8 cellular contexts compared by ENCODE assay signal in genomic region chr14:73755434-73756014, GRCh38. TPM values are rescaled to one million over a fixed set of nuclear protein-coding genes. Genes with fewer than 3 reads are reported as not detected.
DNase-seq lines count a peak whose midpoint lies in the region; ATAC-seq and TF ChIP-seq lines count a peak whose summit lies in the region.

No MANE protein-coding gene starts in this region.

- DNase-seq in left ventricle myocardium inferior, result peak; percentile 54
- DNase-seq in Right ventricle myocardium inferior (ENCODE audit: missing footprints), result no peak
- no peak for DNase-seq in activated naive CD8-positive, alpha-beta T cell treated with anti-CD3 and anti-CD28 coated beads, Interleukin-2, amount 10 ng/mL, durations not matched to agents 7 days and 5 days
- DNase-seq in left kidney (ENCODE audit: low read depth, low spot score), result peak; percentile 56
- DNase-seq in thoracic aorta (ENCODE audit: low spot score), result no peak
- DNase-seq in KBM-7, result no peak
- no peak for DNase-seq in neuronal stem cell (ENCODE audit: low spot score)

- no peak overlapping the region for H2BK5ac ChIP-seq in neuronal stem cell (ENCODE audit: low read length)

- H3K36me3 Mint-ChIP-seq in activated naive CD8-positive, alpha-beta T cell treated with anti-CD3 and anti-CD28 coated beads, Interleukin-2, amount 10 ng/mL, durations not matched to agents 7 days and 5 days, result peaks cover 11% of the 10 kb centered on the region

- H3K4me3 Mint-ChIP-seq in activated naive CD8-positive, alpha-beta T cell treated with anti-CD3 and anti-CD28 coated beads, Interleukin-2, amount 10 ng/mL, durations not matched to agents 7 days and 5 days, result peak overlapping the region; percentile 86

- no peak overlapping the region for H2BK15ac ChIP-seq in neuronal stem cell (ENCODE audit: low read length)

- H3K9me3 ChIP-seq in left ventricle myocardium inferior (replicated peaks) (no peaks in the 10 kb centered on the region), thoracic aorta (no peaks in the 10 kb centered on the region), neuronal stem cell (replicated peaks in 1 of 2; ENCODE audit: control insufficient read depth in 2 of 2, insufficient read depth in 1 of 2, low read depth in 1 of 2, low read length in 2 of 2) (no peaks in the 10 kb centered on the region)

- H4K8ac ChIP-seq in neuronal stem cell (ENCODE audit: low read depth, low read length), result no peak overlapping the region

- H3K27ac ChIP-seq in left ventricle myocardium inferior (replicated peaks) (peak overlapping the region; percentile 100), thoracic aorta (peak overlapping the region; percentile 97 to 99), neuronal stem cell (replicated peaks; ENCODE audit: low read length) (no peak overlapping the region)

- H3K23ac ChIP-seq in neuronal stem cell (ENCODE audit: low read depth, low read length, poor library complexity), result no peak overlapping the region

- in situ Hi-C loops in KBM-7 (cut with MboI; ENCODE audit: low pct_unique_long_range_greater_than_20kb, low sequenced_read_pairs), result no loop called here

- WGBS in neuronal stem cell (ENCODE audit: extremely low coverage in 2 of 2, insufficient read length in 2 of 2, insufficient replicate concordance in 1 of 2), 2 donors, result no CpG with 5 or more reads among the region's 5 CpGs

- no peak overlapping the region for H2AFZ ChIP-seq in neuronal stem cell (ENCODE audit: low read length)

- no peak overlapping the region for H2AK5ac ChIP-seq in neuronal stem cell (ENCODE audit: low read depth, low read length)

- H3K9me3 Mint-ChIP-seq in activated naive CD8-positive, alpha-beta T cell treated with anti-CD3 and anti-CD28 coated beads, Interleukin-2, amount 10 ng/mL, durations not matched to agents 7 days and 5 days, result no peaks in the 10 kb centered on the region

- TF ChIP-seq CTCF in left ventricle myocardium inferior (IDR thresholded peaks at IDR 0.05; ENCODE audit: borderline replicate concordance) (no peak), thoracic aorta (IDR thresholded peaks at IDR 0.05) (no peak)

- H3K9ac ChIP-seq in neuronal stem cell (ENCODE audit: low read depth, low read length, poor library complexity), result no peak overlapping the region

- no peak overlapping the region for H3K18ac ChIP-seq in neuronal stem cell (ENCODE audit: low read length)

- H2BK12ac ChIP-seq in neuronal stem cell (ENCODE audit: low read length), result no peak overlapping the region

- peak overlapping the region; percentile 51 for H3K4me3 ChIP-seq in left ventricle myocardium inferior
- H3K4me3 ChIP-seq in thoracic aorta, result peak overlapping the region; percentile 57
- no peak overlapping the region for H3K4me3 ChIP-seq in neuronal stem cell (ENCODE audit: low read length in 2 of 2)

- no peaks in the 10 kb centered on the region for H3K27me3 Mint-ChIP-seq in activated naive CD8-positive, alpha-beta T cell treated with anti-CD3 and anti-CD28 coated beads, Interleukin-2, amount 10 ng/mL, durations not matched to agents 7 days and 5 days

- H3K4me1 Mint-ChIP-seq in activated naive CD8-positive, alpha-beta T cell treated with anti-CD3 and anti-CD28 coated beads, Interleukin-2, amount 10 ng/mL, durations not matched to agents 7 days and 5 days, result peaks cover 80% of the 10 kb centered on the region

- H3K27me3 ChIP-seq in left ventricle myocardium inferior (ENCODE audit: low read depth) (no peaks in the 10 kb centered on the region), thoracic aorta (replicated peaks; ENCODE audit: insufficient read depth) (no peaks in the 10 kb centered on the region), neuronal stem cell (ENCODE audit: control insufficient read depth in 3 of 3, insufficient read depth in 3 of 3, low read depth in 1 of 3, low read length in 3 of 3) (peaks cover 0 to 8% (median 0%) of the 10 kb centered on the region in 3 experiments)

- H3K79me1 ChIP-seq in neuronal stem cell (ENCODE audit: low read depth, low read length), result peaks cover 6% of the 10 kb centered on the region

- no peak overlapping the region for H2BK120ac ChIP-seq in neuronal stem cell (ENCODE audit: low read depth, low read length)

- peak overlapping the region; percentile 93 for H3K27ac Mint-ChIP-seq in activated naive CD8-positive, alpha-beta T cell treated with anti-CD3 and anti-CD28 coated beads, Interleukin-2, amount 10 ng/mL, durations not matched to agents 7 days and 5 days

- H3K36me3 ChIP-seq in left ventricle myocardium inferior, result no peaks in the 10 kb centered on the region
- H3K36me3 ChIP-seq in thoracic aorta, result no peaks in the 10 kb centered on the region
- no peaks in the 10 kb centered on the region for H3K36me3 ChIP-seq in neuronal stem cell (replicated peaks in 1 of 2; ENCODE audit: control insufficient read depth in 2 of 2, insufficient read depth in 2 of 2, low read length in 2 of 2)

- no peak for ATAC-seq in Right ventricle myocardium inferior
- no peak for ATAC-seq in activated naive CD8-positive, alpha-beta T cell treated with anti-CD3 and anti-CD28 coated beads, Interleukin-2, amount 10 ng/mL, durations not matched to agents 7 days and 5 days (ENCODE audit: low read depth)
- ATAC-seq in thoracic aorta (ENCODE audit: insufficient number of reproducible peaks, low FRiP score, low read depth), result no peak
- ATAC-seq in GM21737 (IDR thresholded peaks at IDR 0.05; ENCODE audit: unreplicated experiment), result no peak

- no peak overlapping the region for H3K4ac ChIP-seq in neuronal stem cell (ENCODE audit: low read length)

- intact Hi-C loops in left ventricle myocardium inferior (cut with micrococcal nuclease), result no loop called here
- intact Hi-C loops in Right ventricle myocardium inferior (cut with DNase I), result loop anchor here (2.0 kb wide), 1 partner anchor 27 kb away; no protein-coding TSS in a partner anchor

- H3K4me2 ChIP-seq in neuronal stem cell (ENCODE audit: insufficient read depth, low read length, poor library complexity, severe bottlenecking), result no peak overlapping the region

- H4K91ac ChIP-seq in neuronal stem cell (ENCODE audit: low read depth, low read length, poor library complexity), result no peak overlapping the region

- no peak overlapping the region for H3K14ac ChIP-seq in neuronal stem cell (ENCODE audit: low read length)

- H3K4me1 ChIP-seq in left ventricle myocardium inferior, result peaks cover 93% of the 10 kb centered on the region
- peaks cover 78 to 86% of the 10 kb centered on the region in 2 donors for H3K4me1 ChIP-seq in thoracic aorta (ENCODE audit: control insufficient read depth in 1 of 2, low read depth in 2 of 2)
- peaks cover 9 to 29% of the 10 kb centered on the region in 2 donors for H3K4me1 ChIP-seq in neuronal stem cell (ENCODE audit: control insufficient read depth in 2 of 2, insufficient read depth in 1 of 2, low read depth in 1 of 2, low read length in 2 of 2)

- POLR2A ChIA-PET in activated naive CD8-positive, alpha-beta T cell treated with anti-CD3 and anti-CD28 coated beads, Interleukin-2, amount 10 ng/mL, durations not matched to agents 7 days and 5 days (lab: Charles Lee), result interaction anchor here (1.1 to 12.6 kb wide), 7 partner anchors 13 to 298 kb away, joined by 3 to 286 read pairs (median 6); partner anchors contain the start of genes NUMB and ZNF410

RNA-seq across cellular contexts. Expression of gene PNMA1, which starts 41.3 kb away (rescaled TPM):
- 19.2 TPM for total RNA-seq in left ventricle myocardium inferior
- total RNA-seq in Right ventricle myocardium inferior, result 14.9 TPM
- total RNA-seq in activated naive CD8-positive, alpha-beta T cell treated with anti-CD3 and anti-CD28 coated beads, Interleukin-2, amount 10 ng/mL, durations not matched to agents 7 days and 5 days, result 10 to 100 TPM; 32.1 to 34.9 TPM
- total RNA-seq in thoracic aorta, result 10 to 100 TPM; 27.3 to 37.4 TPM
- 48.0 TPM for polyA plus RNA-seq in neuronal stem cell (2013, experiment 1 of 2)
- 49.4 TPM for polyA plus RNA-seq in neuronal stem cell (2013, experiment 2 of 2)

Comparison
In these comparisons a context has a peak if more than half of its experiments do, and no peak if none do; other contexts are left out.
1. DNase-seq: peak in left ventricle myocardium inferior (single experiment) and left kidney (single experiment); none in Right ventricle myocardium inferior (single experiment), activated naive CD8-positive, alpha-beta T cell treated with anti-CD3 and anti-CD28 coated beads, Interleukin-2, amount 10 ng/mL, durations not matched to agents 7 days and 5 days (single experiment), thoracic aorta (single experiment), KBM-7 (single experiment) and neuronal stem cell (single experiment).
2. H3K4me3 ChIP-seq: peak in left ventricle myocardium inferior (single experiment) and thoracic aorta (single experiment); none in neuronal stem cell (0 of 2).